ENCODE assay signal across 10 cellular contexts in genomic region chr9:33836261-33836660, GRCh38. TPM values are rescaled to one million over a fixed set of nuclear protein-coding genes. Genes with fewer than 3 reads are reported as not detected.
DNase-seq lines count a peak whose midpoint lies in the region; ATAC-seq, FAIRE-seq and TF ChIP-seq lines count a peak whose summit lies in the region.
"Not testable (repeated sequence)": the region's sequence is repeated elsewhere in the genome, so short reads cannot be mapped to it uniquely, and the experiment has no call there.
"Had no signal": no experiment of that assay in that cellular context is flagged by ENCODE, and none has a peak within 500 bp of the region (broad histone marks: within the 10 kb centered on the region; RNA-seq: fewer than 3 reads in every experiment).

No MANE protein-coding gene starts in this region.

- not testable (repeated sequence) for H2AK5ac ChIP-seq in mesenchymal stem cell (ENCODE audit: low read length, severe bottlenecking)

- not testable (repeated sequence) for H4K91ac ChIP-seq in mesenchymal stem cell (ENCODE audit: low read length)

- H3K4me1 ChIP-seq in gastroesophageal sphincter, result peaks cover 0 to 99% (median 4%) of the 10 kb centered on the region in 3 donors
- not testable (repeated sequence) for H3K4me1 ChIP-seq in mesenchymal stem cell (ENCODE audit: control insufficient read depth, insufficient read depth, low read depth, low read length)

- H2BK15ac ChIP-seq in mesenchymal stem cell (ENCODE audit: low read depth, poor library complexity, severe bottlenecking), result not testable (repeated sequence)

- H3K27ac ChIP-seq in brain microvascular endothelial cell; mesenchymal stem cell (ENCODE audit: low read length, poor library complexity, severe bottlenecking): not testable (repeated sequence)
- H3K27ac ChIP-seq in gastroesophageal sphincter, result peak overlapping the region in 3 of 4 donors; percentile 7 to 63 (median 54)

- DNase-seq in AG04449 (ENCODE audit: low read depth, low spot score), result peak; percentile 85
- not testable (repeated sequence) for DNase-seq in H54 (ENCODE audit: insufficient read length, low spot score); activated CD4-positive, alpha-beta T cell treated with anti-CD3 and anti-CD28 coated beads, Interleukin-2, amount 10 ng/mL, durations not matched to agents 24 days and 14 days
- DNase-seq in NOMO-1 (lab: John Stamatoyannopoulos, UW; ENCODE audit: unreplicated experiment in 2 of 2), result peak; percentile 72 to 97
- peak; percentile 38 for DNase-seq in brain microvascular endothelial cell
- peak; percentile 77 for DNase-seq in mesenchymal stem cell
- peak; percentile 43 for DNase-seq in stimulated activated CD4-positive, alpha-beta T cell treated with anti-CD3 and anti-CD28 coated beads, Interleukin-15, amount 100 ng/mL, for 24 hours

- not testable (repeated sequence) for H4K8ac ChIP-seq in mesenchymal stem cell (ENCODE audit: low read length)

- peak; percentile 55 for FAIRE-seq in H54 (lab: Jason Lieb, UNC)

- not testable (repeated sequence) for H3K4me2 ChIP-seq in mesenchymal stem cell (ENCODE audit: low read length, poor library complexity, severe bottlenecking)

- WGBS in gastroesophageal sphincter (ENCODE audit: low coverage in 1 of 2), 2 donors, result 58 to 100% methylated on average over 1 to 2 of the region's 2 CpGs
- WGBS in mesenchymal stem cell, result 81% methylated on average over 2 of the region's 2 CpGs

- H3K4me3 Mint-ChIP-seq in activated CD4-positive, alpha-beta T cell treated with anti-CD3 and anti-CD28 coated beads, Interleukin-2, amount 10 ng/mL, durations not matched to agents 24 days and 14 days, result not testable (repeated sequence)

- not testable (repeated sequence) for H2BK120ac ChIP-seq in mesenchymal stem cell (ENCODE audit: low read depth, low read length)

- H3K4ac ChIP-seq in mesenchymal stem cell (ENCODE audit: low read depth in 1 of 2, low read length in 2 of 2), result not testable (repeated sequence)

- H3K4me3 ChIP-seq in AG04449 (ENCODE audit: low read depth, low read length); brain microvascular endothelial cell (ENCODE audit: low read depth, low read length); gastroesophageal sphincter; mesenchymal stem cell (ENCODE audit: insufficient read depth in 1 of 2, low read depth in 1 of 2, low read length in 2 of 2): not testable (repeated sequence)

- H3K9ac ChIP-seq in mesenchymal stem cell (ENCODE audit: low read length), result peak overlapping the region; percentile 48

- intact Hi-C loops in activated CD4-positive, alpha-beta T cell treated with anti-CD3 and anti-CD28 coated beads, Interleukin-2, amount 10 ng/mL, durations not matched to agents 24 days and 14 days (cut with micrococcal nuclease), result loop anchor here (1.0 kb wide), 1 partner anchor 20 kb away; no protein-coding TSS in a partner anchor

- H2AFZ ChIP-seq in mesenchymal stem cell (ENCODE audit: low read depth, low read length), result not testable (repeated sequence)

- H3K79me1 ChIP-seq in mesenchymal stem cell (replicated peaks; ENCODE audit: low read length, poor library complexity, severe bottlenecking), result not testable (repeated sequence)

- H3K36me3 Mint-ChIP-seq in activated CD4-positive, alpha-beta T cell treated with anti-CD3 and anti-CD28 coated beads, Interleukin-2, amount 10 ng/mL, durations not matched to agents 24 days and 14 days (ENCODE audit: low read depth), result not testable (repeated sequence)

- not testable (repeated sequence) for H3K9me3 Mint-ChIP-seq in activated CD4-positive, alpha-beta T cell treated with anti-CD3 and anti-CD28 coated beads, Interleukin-2, amount 10 ng/mL, durations not matched to agents 24 days and 14 days

- H3K27ac Mint-ChIP-seq in activated CD4-positive, alpha-beta T cell treated with anti-CD3 and anti-CD28 coated beads, Interleukin-2, amount 10 ng/mL, durations not matched to agents 24 days and 14 days, result peak overlapping the region; percentile 66

- not testable (repeated sequence) for TF ChIP-seq POLR2A in H54 (IDR thresholded peaks at IDR 0.05; ENCODE audit: low read depth, low read length); gastroesophageal sphincter (IDR thresholded peaks at IDR 0.05)

- not testable (repeated sequence) for H2BK5ac ChIP-seq in mesenchymal stem cell (ENCODE audit: low read depth, low read length, poor library complexity, severe bottlenecking)

- H3K23ac ChIP-seq in mesenchymal stem cell (ENCODE audit: low read length in 2 of 2), result not testable (repeated sequence)

- TF ChIP-seq CTCF in AG04449 (IDR thresholded peaks at IDR 0.05; ENCODE audit: insufficient read depth, low read length, missing control alignments); brain microvascular endothelial cell (IDR thresholded peaks at IDR 0.05; ENCODE audit: low read depth, low read length, missing control alignments); gastroesophageal sphincter (IDR thresholded peaks at IDR 0.05): not testable (repeated sequence)

- CTCF ChIA-PET in AG04449 (lab: Yijun Ruan, JAX), result interaction anchor here (1.4 to 3.6 kb wide), 4 partner anchors 16 to 237 kb away, joined by 3 to 29 read pairs (median 6); no protein-coding TSS in a partner anchor

- H3K27me3 ChIP-seq in brain microvascular endothelial cell (replicated peaks); gastroesophageal sphincter; mesenchymal stem cell (ENCODE audit: control insufficient read depth in 1 of 2, insufficient read depth in 1 of 2, low read length in 2 of 2): not testable (repeated sequence)

- H3K18ac ChIP-seq in mesenchymal stem cell (ENCODE audit: low read depth in 1 of 2, low read length in 2 of 2), result not testable (repeated sequence)

- peaks cover 20% of the 10 kb centered on the region for H3K4me1 Mint-ChIP-seq in activated CD4-positive, alpha-beta T cell treated with anti-CD3 and anti-CD28 coated beads, Interleukin-2, amount 10 ng/mL, durations not matched to agents 24 days and 14 days

- not testable (repeated sequence) for H3K36me3 ChIP-seq in brain microvascular endothelial cell (replicated peaks); gastroesophageal sphincter; mesenchymal stem cell (ENCODE audit: control insufficient read depth in 1 of 2, insufficient read depth in 2 of 2, low read depth in 1 of 2, low read length in 2 of 2)

- POLR2A ChIA-PET in AG04449 (lab: Yijun Ruan, JAX), result not testable (repeated sequence)

- H3K9me3 ChIP-seq in gastroesophageal sphincter; mesenchymal stem cell (ENCODE audit: control insufficient read depth, low read length): not testable (repeated sequence)

- not testable (repeated sequence) for H2BK12ac ChIP-seq in mesenchymal stem cell (ENCODE audit: low read length in 2 of 2)

- not testable (repeated sequence) for H3K14ac ChIP-seq in mesenchymal stem cell (ENCODE audit: low read length in 2 of 2)

- in situ Hi-C loops in brain microvascular endothelial cell (cut with HindIII; ENCODE audit: low pct_ligation_motif_present, low sequenced_read_pairs), result not testable (repeated sequence)

- peak; percentile 89 for ATAC-seq in gastroesophageal sphincter

- TF ChIP-seq EP300 in gastroesophageal sphincter (IDR thresholded peaks at IDR 0.05), result not testable (repeated sequence)

- H3K27me3 Mint-ChIP-seq in activated CD4-positive, alpha-beta T cell treated with anti-CD3 and anti-CD28 coated beads, Interleukin-2, amount 10 ng/mL, durations not matched to agents 24 days and 14 days, result not testable (repeated sequence)

RNA-seq across cellular contexts. Expression of gene UBE2R2, which starts 19.3 kb away (rescaled TPM):
- 41.6 and 41.9 TPM in 2 replicates for total RNA-seq in activated CD4-positive, alpha-beta T cell treated with anti-CD3 and anti-CD28 coated beads, Interleukin-2, amount 10 ng/mL, durations not matched to agents 24 days and 14 days
- total RNA-seq in gastroesophageal sphincter, result 10 to 100 TPM; 26.5 to 43.9 (median 33.0) TPM
- 69.2 TPM for polyA plus RNA-seq in mesenchymal stem cell (2013, experiment 1 of 2)
- 69.5 TPM for polyA plus RNA-seq in mesenchymal stem cell (2013, experiment 2 of 2)

RNA-seq across cellular contexts. Expression of gene PRSS3, which starts 40.9 kb away (rescaled TPM):
- total RNA-seq in activated CD4-positive, alpha-beta T cell treated with anti-CD3 and anti-CD28 coated beads, Interleukin-2, amount 10 ng/mL, durations not matched to agents 24 days and 14 days, result not detected in 2 replicates
- 1 to 10 TPM in 3 of 4 donors, not detected in 1; 1.2 to 3.6 (median 2.2) TPM for total RNA-seq in gastroesophageal sphincter
- polyA plus RNA-seq in mesenchymal stem cell (2013, experiment 1 of 2), result not detected
- polyA plus RNA-seq in mesenchymal stem cell (2013, experiment 2 of 2), result not detected
- total RNA-seq: A172, cardiac muscle cell had no signal
